Comparison of ENCODE assay signal across 1 cellular context in the genomic region with DNA sequence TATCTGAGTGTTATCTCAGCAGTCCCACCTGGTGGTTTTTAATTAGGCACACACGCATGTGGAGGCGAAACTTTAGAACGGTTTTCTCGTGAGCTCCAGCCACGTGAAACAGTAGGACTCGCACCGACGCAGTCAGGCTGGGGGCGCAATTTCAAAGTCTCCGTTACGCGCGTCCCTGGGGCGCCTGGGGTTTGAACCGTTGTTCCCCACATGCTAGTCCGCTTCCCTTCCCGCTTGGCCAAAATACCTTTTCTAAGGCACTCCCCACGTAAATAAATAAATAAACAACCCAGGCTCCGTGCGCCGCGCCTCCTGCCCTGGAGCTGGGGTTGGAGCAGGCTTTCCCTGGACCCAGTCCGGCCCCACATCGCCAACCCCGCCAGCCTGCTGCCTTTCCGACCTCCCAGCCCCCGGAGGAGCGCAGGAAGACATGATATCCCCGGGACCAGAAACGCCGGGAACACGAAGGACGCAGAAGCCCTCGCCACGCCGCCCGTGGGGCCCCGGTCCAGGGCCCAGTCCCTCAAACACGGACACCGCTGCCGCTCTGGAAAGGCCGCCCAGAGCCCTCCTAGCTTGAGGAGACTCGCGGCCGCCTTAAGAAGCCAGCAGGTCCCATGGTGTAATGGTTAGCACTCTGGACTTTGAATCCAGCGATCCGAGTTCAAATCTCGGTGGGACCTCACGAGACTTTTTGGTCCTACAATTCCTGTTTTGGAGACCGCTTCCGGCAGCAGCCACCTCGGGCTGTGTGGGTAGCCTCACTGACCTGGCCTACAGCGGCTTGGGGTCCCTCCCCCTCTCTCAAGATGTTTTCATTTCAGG.
TF ChIP-seq lines count a peak whose summit lies in the region.

No MANE protein-coding gene starts in this region.

TF ChIP-seq in HepG2, 621 proteins besides CTCF, POLR2A, EP300 and RAD21 (continued from another document and continues in another):
- TF ChIP-seq, protein P1, sequence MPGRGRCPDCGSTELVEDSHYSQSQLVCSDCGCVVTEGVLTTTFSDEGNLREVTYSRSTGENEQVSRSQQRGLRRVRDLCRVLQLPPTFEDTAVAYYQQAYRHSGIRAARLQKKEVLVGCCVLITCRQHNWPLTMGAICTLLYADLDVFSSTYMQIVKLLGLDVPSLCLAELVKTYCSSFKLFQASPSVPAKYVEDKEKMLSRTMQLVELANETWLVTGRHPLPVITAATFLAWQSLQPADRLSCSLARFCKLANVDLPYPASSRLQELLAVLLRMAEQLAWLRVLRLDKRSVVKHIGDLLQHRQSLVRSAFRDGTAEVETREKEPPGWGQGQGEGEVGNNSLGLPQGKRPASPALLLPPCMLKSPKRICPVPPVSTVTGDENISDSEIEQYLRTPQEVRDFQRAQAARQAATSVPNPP (CRISPR knock-in tag; IDR thresholded peaks at IDR 0.05): peak; percentile 98
- TF ChIP-seq ERF (CRISPR knock-in tag; IDR thresholded peaks at IDR 0.05): peak; percentile 73
- TF ChIP-seq, protein P2, sequence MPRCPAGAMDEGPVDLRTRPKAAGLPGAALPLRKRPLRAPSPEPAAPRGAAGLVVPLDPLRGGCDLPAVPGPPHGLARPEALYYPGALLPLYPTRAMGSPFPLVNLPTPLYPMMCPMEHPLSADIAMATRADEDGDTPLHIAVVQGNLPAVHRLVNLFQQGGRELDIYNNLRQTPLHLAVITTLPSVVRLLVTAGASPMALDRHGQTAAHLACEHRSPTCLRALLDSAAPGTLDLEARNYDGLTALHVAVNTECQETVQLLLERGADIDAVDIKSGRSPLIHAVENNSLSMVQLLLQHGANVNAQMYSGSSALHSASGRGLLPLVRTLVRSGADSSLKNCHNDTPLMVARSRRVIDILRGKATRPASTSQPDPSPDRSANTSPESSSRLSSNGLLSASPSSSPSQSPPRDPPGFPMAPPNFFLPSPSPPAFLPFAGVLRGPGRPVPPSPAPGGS (CRISPR knock-in tag; IDR thresholded peaks at IDR 0.05): peak; percentile 92; the same call in 1 of the 2 replicates
- peak; percentile 98 for TF ChIP-seq SSRP1 (CRISPR knock-in tag; IDR thresholded peaks at IDR 0.05)
- TF ChIP-seq, protein P3, sequence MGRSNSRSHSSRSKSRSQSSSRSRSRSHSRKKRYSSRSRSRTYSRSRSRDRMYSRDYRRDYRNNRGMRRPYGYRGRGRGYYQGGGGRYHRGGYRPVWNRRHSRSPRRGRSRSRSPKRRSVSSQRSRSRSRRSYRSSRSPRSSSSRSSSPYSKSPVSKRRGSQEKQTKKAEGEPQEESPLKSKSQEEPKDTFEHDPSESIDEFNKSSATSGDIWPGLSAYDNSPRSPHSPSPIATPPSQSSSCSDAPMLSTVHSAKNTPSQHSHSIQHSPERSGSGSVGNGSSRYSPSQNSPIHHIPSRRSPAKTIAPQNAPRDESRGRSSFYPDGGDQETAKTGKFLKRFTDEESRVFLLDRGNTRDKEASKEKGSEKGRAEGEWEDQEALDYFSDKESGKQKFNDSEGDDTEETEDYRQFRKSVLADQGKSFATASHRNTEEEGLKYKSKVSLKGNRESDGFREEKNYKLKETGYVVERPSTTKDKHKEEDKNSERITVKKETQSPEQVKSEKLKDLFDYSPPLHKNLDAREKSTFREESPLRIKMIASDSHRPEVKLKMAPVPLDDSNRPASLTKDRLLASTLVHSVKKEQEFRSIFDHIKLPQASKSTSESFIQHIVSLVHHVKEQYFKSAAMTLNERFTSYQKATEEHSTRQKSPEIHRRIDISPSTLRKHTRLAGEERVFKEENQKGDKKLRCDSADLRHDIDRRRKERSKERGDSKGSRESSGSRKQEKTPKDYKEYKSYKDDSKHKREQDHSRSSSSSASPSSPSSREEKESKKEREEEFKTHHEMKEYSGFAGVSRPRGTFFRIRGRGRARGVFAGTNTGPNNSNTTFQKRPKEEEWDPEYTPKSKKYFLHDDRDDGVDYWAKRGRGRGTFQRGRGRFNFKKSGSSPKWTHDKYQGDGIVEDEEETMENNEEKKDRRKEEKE (IDR thresholded peaks at IDR 0.05): no peak
- no peak for TF ChIP-seq ZNF333 (CRISPR knock-in tag; IDR thresholded peaks at IDR 0.05; ENCODE audit: borderline replicate concordance)
- TF ChIP-seq, protein P4, sequence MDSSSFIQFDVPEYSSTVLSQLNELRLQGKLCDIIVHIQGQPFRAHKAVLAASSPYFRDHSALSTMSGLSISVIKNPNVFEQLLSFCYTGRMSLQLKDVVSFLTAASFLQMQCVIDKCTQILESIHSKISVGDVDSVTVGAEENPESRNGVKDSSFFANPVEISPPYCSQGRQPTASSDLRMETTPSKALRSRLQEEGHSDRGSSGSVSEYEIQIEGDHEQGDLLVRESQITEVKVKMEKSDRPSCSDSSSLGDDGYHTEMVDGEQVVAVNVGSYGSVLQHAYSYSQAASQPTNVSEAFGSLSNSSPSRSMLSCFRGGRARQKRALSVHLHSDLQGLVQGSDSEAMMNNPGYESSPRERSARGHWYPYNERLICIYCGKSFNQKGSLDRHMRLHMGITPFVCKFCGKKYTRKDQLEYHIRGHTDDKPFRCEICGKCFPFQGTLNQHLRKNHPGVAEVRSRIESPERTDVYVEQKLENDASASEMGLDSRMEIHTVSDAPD (CRISPR knock-in tag; IDR thresholded peaks at IDR 0.05): peak; percentile 89
- TF ChIP-seq FOSL1 (CRISPR knock-in tag; IDR thresholded peaks at IDR 0.05; ENCODE audit: borderline replicate concordance): no peak
- no peak for TF ChIP-seq MTF2 (CRISPR knock-in tag; IDR thresholded peaks at IDR 0.05; ENCODE audit: borderline replicate concordance)
- TF ChIP-seq, protein P5, sequence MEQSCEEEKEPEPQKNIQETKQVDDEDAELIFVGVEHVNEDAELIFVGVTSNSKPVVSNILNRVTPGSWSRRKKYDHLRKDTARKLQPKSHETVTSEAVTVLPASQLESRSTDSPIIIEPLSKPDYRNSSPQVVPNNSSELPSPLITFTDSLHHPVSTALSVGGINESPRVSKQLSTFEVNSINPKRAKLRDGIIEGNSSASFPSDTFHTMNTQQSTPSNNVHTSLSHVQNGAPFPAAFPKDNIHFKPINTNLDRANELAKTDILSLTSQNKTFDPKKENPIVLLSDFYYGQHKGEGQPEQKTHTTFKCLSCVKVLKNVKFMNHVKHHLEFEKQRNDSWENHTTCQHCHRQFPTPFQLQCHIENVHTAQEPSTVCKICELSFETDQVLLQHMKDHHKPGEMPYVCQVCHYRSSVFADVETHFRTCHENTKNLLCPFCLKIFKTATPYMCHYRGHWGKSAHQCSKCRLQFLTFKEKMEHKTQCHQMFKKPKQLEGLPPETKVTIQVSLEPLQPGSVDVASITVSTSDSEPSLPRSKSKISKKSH (CRISPR knock-in tag; IDR thresholded peaks at IDR 0.05; ENCODE audit: borderline replicate concordance): 0 out of 2 replicates have a peak, but pooled peaks have one; percentile 35
- TF ChIP-seq NFIC (IDR thresholded peaks at IDR 0.05; ENCODE audit: low read length): peak; percentile 60; the same call in 1 of the 2 replicates
- peak; percentile 32; the same call in 1 of the 2 replicates for TF ChIP-seq MEF2D (CRISPR knock-in tag; IDR thresholded peaks at IDR 0.05)
- TF ChIP-seq ZNF598 (CRISPR knock-in tag; IDR thresholded peaks at IDR 0.05; ENCODE audit: borderline replicate concordance): peak; percentile 95
- TF ChIP-seq, protein P6, sequence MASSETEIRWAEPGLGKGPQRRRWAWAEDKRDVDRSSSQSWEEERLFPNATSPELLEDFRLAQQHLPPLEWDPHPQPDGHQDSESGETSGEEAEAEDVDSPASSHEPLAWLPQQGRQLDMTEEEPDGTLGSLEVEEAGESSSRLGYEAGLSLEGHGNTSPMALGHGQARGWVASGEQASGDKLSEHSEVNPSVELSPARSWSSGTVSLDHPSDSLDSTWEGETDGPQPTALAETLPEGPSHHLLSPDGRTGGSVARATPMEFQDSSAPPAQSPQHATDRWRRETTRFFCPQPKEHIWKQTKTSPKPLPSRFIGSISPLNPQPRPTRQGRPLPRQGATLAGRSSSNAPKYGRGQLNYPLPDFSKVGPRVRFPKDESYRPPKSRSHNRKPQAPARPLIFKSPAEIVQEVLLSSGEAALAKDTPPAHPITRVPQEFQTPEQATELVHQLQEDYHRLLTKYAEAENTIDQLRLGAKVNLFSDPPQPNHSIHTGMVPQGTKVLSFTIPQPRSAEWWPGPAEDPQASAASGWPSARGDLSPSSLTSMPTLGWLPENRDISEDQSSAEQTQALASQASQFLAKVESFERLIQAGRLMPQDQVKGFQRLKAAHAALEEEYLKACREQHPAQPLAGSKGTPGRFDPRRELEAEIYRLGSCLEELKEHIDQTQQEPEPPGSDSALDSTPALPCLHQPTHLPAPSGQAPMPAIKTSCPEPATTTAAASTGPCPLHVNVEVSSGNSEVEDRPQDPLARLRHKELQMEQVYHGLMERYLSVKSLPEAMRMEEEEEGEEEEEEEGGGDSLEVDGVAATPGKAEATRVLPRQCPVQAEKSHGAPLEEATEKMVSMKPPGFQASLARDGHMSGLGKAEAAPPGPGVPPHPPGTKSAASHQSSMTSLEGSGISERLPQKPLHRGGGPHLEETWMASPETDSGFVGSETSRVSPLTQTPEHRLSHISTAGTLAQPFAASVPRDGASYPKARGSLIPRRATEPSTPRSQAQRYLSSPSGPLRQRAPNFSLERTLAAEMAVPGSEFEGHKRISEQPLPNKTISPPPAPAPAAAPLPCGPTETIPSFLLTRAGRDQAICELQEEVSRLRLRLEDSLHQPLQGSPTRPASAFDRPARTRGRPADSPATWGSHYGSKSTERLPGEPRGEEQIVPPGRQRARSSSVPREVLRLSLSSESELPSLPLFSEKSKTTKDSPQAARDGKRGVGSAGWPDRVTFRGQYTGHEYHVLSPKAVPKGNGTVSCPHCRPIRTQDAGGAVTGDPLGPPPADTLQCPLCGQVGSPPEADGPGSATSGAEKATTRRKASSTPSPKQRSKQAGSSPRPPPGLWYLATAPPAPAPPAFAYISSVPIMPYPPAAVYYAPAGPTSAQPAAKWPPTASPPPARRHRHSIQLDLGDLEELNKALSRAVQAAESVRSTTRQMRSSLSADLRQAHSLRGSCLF (CRISPR knock-in tag; IDR thresholded peaks at IDR 0.05; ENCODE audit: borderline replicate concordance): peak; percentile 45; the same call in 1 of the 2 replicates
- TF ChIP-seq ELF3 (CRISPR knock-in tag; IDR thresholded peaks at IDR 0.05): peak; percentile 55
- TF ChIP-seq, protein P7, sequence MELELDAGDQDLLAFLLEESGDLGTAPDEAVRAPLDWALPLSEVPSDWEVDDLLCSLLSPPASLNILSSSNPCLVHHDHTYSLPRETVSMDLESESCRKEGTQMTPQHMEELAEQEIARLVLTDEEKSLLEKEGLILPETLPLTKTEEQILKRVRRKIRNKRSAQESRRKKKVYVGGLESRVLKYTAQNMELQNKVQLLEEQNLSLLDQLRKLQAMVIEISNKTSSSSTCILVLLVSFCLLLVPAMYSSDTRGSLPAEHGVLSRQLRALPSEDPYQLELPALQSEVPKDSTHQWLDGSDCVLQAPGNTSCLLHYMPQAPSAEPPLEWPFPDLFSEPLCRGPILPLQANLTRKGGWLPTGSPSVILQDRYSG (CRISPR knock-in tag; IDR thresholded peaks at IDR 0.05): peak; percentile 60
- peak; percentile 49; the same call in 1 of the 2 replicates for TF ChIP-seq TBP (CRISPR knock-in tag; IDR thresholded peaks at IDR 0.05)
- no peak for TF ChIP-seq EZH2 (conservative IDR thresholded peaks at IDR 0.05; ENCODE audit: low read depth, low read length)
- TF ChIP-seq SNAPC2 (CRISPR knock-in tag; IDR thresholded peaks at IDR 0.05): peak; percentile 84; the same call in 1 of the 2 replicates
- 0 out of 2 replicates have a peak, but pooled peaks have one; percentile 21 for TF ChIP-seq MTF1 (CRISPR knock-in tag; IDR thresholded peaks at IDR 0.05)
- TF ChIP-seq, protein P8, sequence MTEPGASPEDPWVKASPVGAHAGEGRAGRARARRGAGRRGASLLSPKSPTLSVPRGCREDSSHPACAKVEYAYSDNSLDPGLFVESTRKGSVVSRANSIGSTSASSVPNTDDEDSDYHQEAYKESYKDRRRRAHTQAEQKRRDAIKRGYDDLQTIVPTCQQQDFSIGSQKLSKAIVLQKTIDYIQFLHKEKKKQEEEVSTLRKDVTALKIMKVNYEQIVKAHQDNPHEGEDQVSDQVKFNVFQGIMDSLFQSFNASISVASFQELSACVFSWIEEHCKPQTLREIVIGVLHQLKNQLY (CRISPR knock-in tag; IDR thresholded peaks at IDR 0.05): peak; percentile 59; the same call in 1 of the 2 replicates
- peak; percentile 94 for TF ChIP-seq ZFYVE20 (CRISPR knock-in tag; IDR thresholded peaks at IDR 0.05; ENCODE audit: borderline replicate concordance, low read depth)
- TF ChIP-seq PAX8 (CRISPR knock-in tag; IDR thresholded peaks at IDR 0.05; ENCODE audit: borderline replicate concordance): 0 out of 2 replicates have a peak, but pooled peaks have one; percentile 34
- TF ChIP-seq, protein P9, sequence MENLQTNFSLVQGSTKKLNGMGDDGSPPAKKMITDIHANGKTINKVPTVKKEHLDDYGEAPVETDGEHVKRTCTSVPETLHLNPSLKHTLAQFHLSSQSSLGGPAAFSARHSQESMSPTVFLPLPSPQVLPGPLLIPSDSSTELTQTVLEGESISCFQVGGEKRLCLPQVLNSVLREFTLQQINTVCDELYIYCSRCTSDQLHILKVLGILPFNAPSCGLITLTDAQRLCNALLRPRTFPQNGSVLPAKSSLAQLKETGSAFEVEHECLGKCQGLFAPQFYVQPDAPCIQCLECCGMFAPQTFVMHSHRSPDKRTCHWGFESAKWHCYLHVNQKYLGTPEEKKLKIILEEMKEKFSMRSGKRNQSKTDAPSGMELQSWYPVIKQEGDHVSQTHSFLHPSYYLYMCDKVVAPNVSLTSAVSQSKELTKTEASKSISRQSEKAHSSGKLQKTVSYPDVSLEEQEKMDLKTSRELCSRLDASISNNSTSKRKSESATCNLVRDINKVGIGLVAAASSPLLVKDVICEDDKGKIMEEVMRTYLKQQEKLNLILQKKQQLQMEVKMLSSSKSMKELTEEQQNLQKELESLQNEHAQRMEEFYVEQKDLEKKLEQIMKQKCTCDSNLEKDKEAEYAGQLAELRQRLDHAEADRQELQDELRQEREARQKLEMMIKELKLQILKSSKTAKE (CRISPR knock-in tag; IDR thresholded peaks at IDR 0.05; ENCODE audit: borderline replicate concordance): no peak
- TF ChIP-seq BHLHE40 (IDR thresholded peaks at IDR 0.05; ENCODE audit: low read length): peak; percentile 91
- TF ChIP-seq MLLT10 (CRISPR knock-in tag; IDR thresholded peaks at IDR 0.05): no peak
- peak; percentile 91 for TF ChIP-seq ARID2 (CRISPR knock-in tag; IDR thresholded peaks at IDR 0.05; ENCODE audit: borderline replicate concordance)
- TF ChIP-seq, protein P10, sequence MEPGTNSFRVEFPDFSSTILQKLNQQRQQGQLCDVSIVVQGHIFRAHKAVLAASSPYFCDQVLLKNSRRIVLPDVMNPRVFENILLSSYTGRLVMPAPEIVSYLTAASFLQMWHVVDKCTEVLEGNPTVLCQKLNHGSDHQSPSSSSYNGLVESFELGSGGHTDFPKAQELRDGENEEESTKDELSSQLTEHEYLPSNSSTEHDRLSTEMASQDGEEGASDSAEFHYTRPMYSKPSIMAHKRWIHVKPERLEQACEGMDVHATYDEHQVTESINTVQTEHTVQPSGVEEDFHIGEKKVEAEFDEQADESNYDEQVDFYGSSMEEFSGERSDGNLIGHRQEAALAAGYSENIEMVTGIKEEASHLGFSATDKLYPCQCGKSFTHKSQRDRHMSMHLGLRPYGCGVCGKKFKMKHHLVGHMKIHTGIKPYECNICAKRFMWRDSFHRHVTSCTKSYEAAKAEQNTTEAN (CRISPR knock-in tag; conservative IDR thresholded peaks at IDR 0.05): peak; percentile 83
- peak; percentile 71; the same call in 1 of the 2 replicates for TF ChIP-seq KDM5B (CRISPR knock-in tag; IDR thresholded peaks at IDR 0.05; ENCODE audit: borderline replicate concordance)
- no peak; the same call in 1 of the 2 replicates for TF ChIP-seq ZBTB1 (CRISPR knock-in tag; IDR thresholded peaks at IDR 0.05; ENCODE audit: borderline replicate concordance)
- peak; percentile 78; the same call in 1 of the 2 replicates for TF ChIP-seq ZNF343 (CRISPR knock-in tag; IDR thresholded peaks at IDR 0.05)
